In genomic region chr16:56206951-56207350, GRCh38 we compare ENCODE assay signal across 2 cellular contexts.
TF ChIP-seq lines count a peak whose summit lies in the region.

No MANE protein-coding gene starts in this region.

TF ChIP-seq in HepG2, 621 proteins besides CTCF, POLR2A, EP300 and RAD21:
- TF ChIP-seq MEF2D (CRISPR knock-in tag; IDR thresholded peaks at IDR 0.05) (no peak), ZNF629 (CRISPR knock-in tag; conservative IDR thresholded peaks at IDR 0.05) (peak; percentile 79)
TF ChIP-seq in HepG2: peak in this region for 1.

TF ChIP-seq in K562, 482 proteins besides CTCF, POLR2A, EP300 and RAD21:
- no peak for TF ChIP-seq FOXA3 (CRISPR knock-in tag; conservative IDR thresholded peaks at IDR 0.05 in 1 of 2, IDR thresholded peaks at IDR 0.05 in 1 of 2)
- no peak for TF ChIP-seq CBFA2T3 (IDR thresholded peaks at IDR 0.05)
- no peak for TF ChIP-seq ZZZ3 (IDR thresholded peaks at IDR 0.05)
- no peak for TF ChIP-seq RREB1 (CRISPR knock-in tag; IDR thresholded peaks at IDR 0.05)
- peak; percentile 91 for TF ChIP-seq RBM25 (IDR thresholded peaks at IDR 0.05; ENCODE audit: low read depth, low read length, severe bottlenecking)
- TF ChIP-seq PYGO2 (tag; IDR thresholded peaks at IDR 0.05): no peak
- no peak for TF ChIP-seq GABPA (tag; conservative IDR thresholded peaks at IDR 0.05; ENCODE audit: low read depth)
- 0 out of 4 replicates have a peak, but pooled peaks of 1 of the 2 experiments have one; percentile 13 for TF ChIP-seq KDM1A (IDR thresholded peaks at IDR 0.05)
- TF ChIP-seq ZKSCAN1 (IDR thresholded peaks at IDR 0.05; ENCODE audit: low read depth, low read length): no peak
- TF ChIP-seq MLX (CRISPR knock-in tag; conservative IDR thresholded peaks at IDR 0.05): no peak
- TF ChIP-seq, protein P1, sequence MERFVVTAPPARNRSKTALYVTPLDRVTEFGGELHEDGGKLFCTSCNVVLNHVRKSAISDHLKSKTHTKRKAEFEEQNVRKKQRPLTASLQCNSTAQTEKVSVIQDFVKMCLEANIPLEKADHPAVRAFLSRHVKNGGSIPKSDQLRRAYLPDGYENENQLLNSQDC (CRISPR knock-in tag; IDR thresholded peaks at IDR 0.05): no peak
- TF ChIP-seq, protein P2, sequence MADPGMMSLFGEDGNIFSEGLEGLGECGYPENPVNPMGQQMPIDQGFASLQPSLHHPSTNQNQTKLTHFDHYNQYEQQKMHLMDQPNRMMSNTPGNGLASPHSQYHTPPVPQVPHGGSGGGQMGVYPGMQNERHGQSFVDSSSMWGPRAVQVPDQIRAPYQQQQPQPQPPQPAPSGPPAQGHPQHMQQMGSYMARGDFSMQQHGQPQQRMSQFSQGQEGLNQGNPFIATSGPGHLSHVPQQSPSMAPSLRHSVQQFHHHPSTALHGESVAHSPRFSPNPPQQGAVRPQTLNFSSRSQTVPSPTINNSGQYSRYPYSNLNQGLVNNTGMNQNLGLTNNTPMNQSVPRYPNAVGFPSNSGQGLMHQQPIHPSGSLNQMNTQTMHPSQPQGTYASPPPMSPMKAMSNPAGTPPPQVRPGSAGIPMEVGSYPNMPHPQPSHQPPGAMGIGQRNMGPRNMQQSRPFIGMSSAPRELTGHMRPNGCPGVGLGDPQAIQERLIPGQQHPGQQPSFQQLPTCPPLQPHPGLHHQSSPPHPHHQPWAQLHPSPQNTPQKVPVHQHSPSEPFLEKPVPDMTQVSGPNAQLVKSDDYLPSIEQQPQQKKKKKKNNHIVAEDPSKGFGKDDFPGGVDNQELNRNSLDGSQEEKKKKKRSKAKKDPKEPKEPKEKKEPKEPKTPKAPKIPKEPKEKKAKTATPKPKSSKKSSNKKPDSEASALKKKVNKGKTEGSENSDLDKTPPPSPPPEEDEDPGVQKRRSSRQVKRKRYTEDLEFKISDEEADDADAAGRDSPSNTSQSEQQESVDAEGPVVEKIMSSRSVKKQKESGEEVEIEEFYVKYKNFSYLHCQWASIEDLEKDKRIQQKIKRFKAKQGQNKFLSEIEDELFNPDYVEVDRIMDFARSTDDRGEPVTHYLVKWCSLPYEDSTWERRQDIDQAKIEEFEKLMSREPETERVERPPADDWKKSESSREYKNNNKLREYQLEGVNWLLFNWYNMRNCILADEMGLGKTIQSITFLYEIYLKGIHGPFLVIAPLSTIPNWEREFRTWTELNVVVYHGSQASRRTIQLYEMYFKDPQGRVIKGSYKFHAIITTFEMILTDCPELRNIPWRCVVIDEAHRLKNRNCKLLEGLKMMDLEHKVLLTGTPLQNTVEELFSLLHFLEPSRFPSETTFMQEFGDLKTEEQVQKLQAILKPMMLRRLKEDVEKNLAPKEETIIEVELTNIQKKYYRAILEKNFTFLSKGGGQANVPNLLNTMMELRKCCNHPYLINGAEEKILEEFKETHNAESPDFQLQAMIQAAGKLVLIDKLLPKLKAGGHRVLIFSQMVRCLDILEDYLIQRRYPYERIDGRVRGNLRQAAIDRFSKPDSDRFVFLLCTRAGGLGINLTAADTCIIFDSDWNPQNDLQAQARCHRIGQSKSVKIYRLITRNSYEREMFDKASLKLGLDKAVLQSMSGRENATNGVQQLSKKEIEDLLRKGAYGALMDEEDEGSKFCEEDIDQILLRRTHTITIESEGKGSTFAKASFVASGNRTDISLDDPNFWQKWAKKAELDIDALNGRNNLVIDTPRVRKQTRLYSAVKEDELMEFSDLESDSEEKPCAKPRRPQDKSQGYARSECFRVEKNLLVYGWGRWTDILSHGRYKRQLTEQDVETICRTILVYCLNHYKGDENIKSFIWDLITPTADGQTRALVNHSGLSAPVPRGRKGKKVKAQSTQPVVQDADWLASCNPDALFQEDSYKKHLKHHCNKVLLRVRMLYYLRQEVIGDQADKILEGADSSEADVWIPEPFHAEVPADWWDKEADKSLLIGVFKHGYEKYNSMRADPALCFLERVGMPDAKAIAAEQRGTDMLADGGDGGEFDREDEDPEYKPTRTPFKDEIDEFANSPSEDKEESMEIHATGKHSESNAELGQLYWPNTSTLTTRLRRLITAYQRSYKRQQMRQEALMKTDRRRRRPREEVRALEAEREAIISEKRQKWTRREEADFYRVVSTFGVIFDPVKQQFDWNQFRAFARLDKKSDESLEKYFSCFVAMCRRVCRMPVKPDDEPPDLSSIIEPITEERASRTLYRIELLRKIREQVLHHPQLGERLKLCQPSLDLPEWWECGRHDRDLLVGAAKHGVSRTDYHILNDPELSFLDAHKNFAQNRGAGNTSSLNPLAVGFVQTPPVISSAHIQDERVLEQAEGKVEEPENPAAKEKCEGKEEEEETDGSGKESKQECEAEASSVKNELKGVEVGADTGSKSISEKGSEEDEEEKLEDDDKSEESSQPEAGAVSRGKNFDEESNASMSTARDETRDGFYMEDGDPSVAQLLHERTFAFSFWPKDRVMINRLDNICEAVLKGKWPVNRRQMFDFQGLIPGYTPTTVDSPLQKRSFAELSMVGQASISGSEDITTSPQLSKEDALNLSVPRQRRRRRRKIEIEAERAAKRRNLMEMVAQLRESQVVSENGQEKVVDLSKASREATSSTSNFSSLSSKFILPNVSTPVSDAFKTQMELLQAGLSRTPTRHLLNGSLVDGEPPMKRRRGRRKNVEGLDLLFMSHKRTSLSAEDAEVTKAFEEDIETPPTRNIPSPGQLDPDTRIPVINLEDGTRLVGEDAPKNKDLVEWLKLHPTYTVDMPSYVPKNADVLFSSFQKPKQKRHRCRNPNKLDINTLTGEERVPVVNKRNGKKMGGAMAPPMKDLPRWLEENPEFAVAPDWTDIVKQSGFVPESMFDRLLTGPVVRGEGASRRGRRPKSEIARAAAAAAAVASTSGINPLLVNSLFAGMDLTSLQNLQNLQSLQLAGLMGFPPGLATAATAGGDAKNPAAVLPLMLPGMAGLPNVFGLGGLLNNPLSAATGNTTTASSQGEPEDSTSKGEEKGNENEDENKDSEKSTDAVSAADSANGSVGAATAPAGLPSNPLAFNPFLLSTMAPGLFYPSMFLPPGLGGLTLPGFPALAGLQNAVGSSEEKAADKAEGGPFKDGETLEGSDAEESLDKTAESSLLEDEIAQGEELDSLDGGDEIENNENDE (IDR thresholded peaks at IDR 0.05; ENCODE audit: low read depth, low read length): no peak
- no peak for TF ChIP-seq MED1 (CRISPR knock-in tag; IDR thresholded peaks at IDR 0.05; ENCODE audit: borderline replicate concordance)
- 0 out of 2 replicates have a peak, but pooled peaks have one; percentile 21 for TF ChIP-seq BCOR (IDR thresholded peaks at IDR 0.05)
